ENCODE assay signal across 8 cellular contexts in genomic region chr2:109120686-109121085, GRCh38. TPM values are rescaled to one million over a fixed set of nuclear protein-coding genes. Genes with fewer than 3 reads are reported as not detected.
DNase-seq lines count a peak whose midpoint lies in the region; ATAC-seq, FAIRE-seq and TF ChIP-seq lines count a peak whose summit lies in the region.
"Not testable (repeated sequence)": the region's sequence is repeated elsewhere in the genome, so short reads cannot be mapped to it uniquely, and the experiment has no call there.
"Had no signal": no experiment of that assay in that cellular context is flagged by ENCODE, and none has a peak within 500 bp of the region (broad histone marks: within the 10 kb centered on the region; RNA-seq: fewer than 3 reads in every experiment).

No MANE protein-coding gene starts in this region.

- H3K36me3 Mint-ChIP-seq in activated CD8-positive, alpha-beta T cell treated with anti-CD3 and anti-CD28 coated beads, Interleukin-2, amount 10 ng/mL, durations not matched to agents 7 days and 5 days (ENCODE audit: low read depth); nephron progenitor cell (ENCODE audit: low read depth): not testable (repeated sequence)

- not testable (repeated sequence) for H3K27me3 ChIP-seq in H7 (ENCODE audit: control insufficient read depth, insufficient read depth, low read length); HepG2 (ENCODE audit: control insufficient read depth in 1 of 2, insufficient read depth in 2 of 2, low read length in 2 of 2)

- not testable (repeated sequence) for H3K27ac Mint-ChIP-seq in activated CD8-positive, alpha-beta T cell treated with anti-CD3 and anti-CD28 coated beads, Interleukin-2, amount 10 ng/mL, durations not matched to agents 7 days and 5 days
- H3K27ac Mint-ChIP-seq in nephron progenitor cell = peak overlapping the region; percentile 25

- not testable (repeated sequence) for H3K4me2 ChIP-seq in HepG2 (ENCODE audit: low read depth, low read length)

- not testable (repeated sequence) for TF ChIP-seq POLR2A in HepG2 (IDR thresholded peaks at IDR 0.05; ENCODE audit: insufficient read depth in 1 of 2, low read depth in 2 of 2, low read length in 2 of 2)

- not testable (repeated sequence) for TF ChIP-seq RAD21 in HepG2 (CRISPR knock-in tag; IDR thresholded peaks at IDR 0.05)

- ATAC-seq in activated CD8-positive, alpha-beta T cell treated with anti-CD3 and anti-CD28 coated beads, Interleukin-2, amount 10 ng/mL, durations not matched to agents 7 days and 5 days = not testable (repeated sequence)
- ATAC-seq in HepG2 = peak; percentile 56

- not testable (repeated sequence) for H4K20me1 ChIP-seq in HepG2 (ENCODE audit: insufficient read depth, low read length)

- H3K4me1 Mint-ChIP-seq in activated CD8-positive, alpha-beta T cell treated with anti-CD3 and anti-CD28 coated beads, Interleukin-2, amount 10 ng/mL, durations not matched to agents 7 days and 5 days (ENCODE audit: low read depth) = not testable (repeated sequence)
- peaks cover 29% of the 10 kb centered on the region for H3K4me1 Mint-ChIP-seq in nephron progenitor cell

- CTCF ChIA-PET in activated CD8-positive, alpha-beta T cell treated with anti-CD3 and anti-CD28 coated beads, Interleukin-2, amount 10 ng/mL, durations not matched to agents 7 days and 5 days (lab: Charles Lee); HepG2 (lab: Yijun Ruan, JAX; ENCODE audit: low intra/inter-chr PET ratio, low total read pairs): not testable (repeated sequence)

- not testable (repeated sequence) for H2AFZ ChIP-seq in HepG2 (ENCODE audit: low read length)

- not testable (repeated sequence) for H3K36me3 ChIP-seq in H7 (replicated peaks; ENCODE audit: control insufficient read depth, insufficient read depth, low read length); HepG2 (replicated peaks in 1 of 2; ENCODE audit: control insufficient read depth in 1 of 2, insufficient read depth in 2 of 2, low read length in 2 of 2)

- in situ Hi-C loops in HepG2 (cut with HindIII; ENCODE audit: extremely low pct_ligation_motif_present, low pct_unique_long_range_greater_than_20kb) = not testable (repeated sequence)

- not testable (repeated sequence) for H3K9me3 ChIP-seq in HepG2 (ENCODE audit: low read length)

- BruUV-seq in HepG2 (replicated peaks; lab: Mats Ljungman, UMichigan) = not testable (repeated sequence)

- DNase-seq in H7 (peak; percentile 5), NCI-H510A treated with DMSO at 0.1 percent for 48 hours (lab: John Stamatoyannopoulos, UW) (peak; percentile 15), NCI-H774 (lab: John Stamatoyannopoulos, UW) (peak; percentile 32), cardiac septum (ENCODE audit: low spot score) (peak; percentile 43), HepG2 (ENCODE audit: low spot score) (peak; percentile 15)
- peak; percentile 12 for DNase-seq in activated CD8-positive, alpha-beta T cell treated with anti-CD3 and anti-CD28 coated beads, Interleukin-2, amount 10 ng/mL, durations not matched to agents 7 days and 5 days
- DNase-seq in nephron progenitor cell = not testable (repeated sequence)

- H3K27me3 Mint-ChIP-seq in activated CD8-positive, alpha-beta T cell treated with anti-CD3 and anti-CD28 coated beads, Interleukin-2, amount 10 ng/mL, durations not matched to agents 7 days and 5 days (ENCODE audit: low read depth); nephron progenitor cell (ENCODE audit: low read depth, poor library complexity): not testable (repeated sequence)

- POLR2A ChIA-PET in activated CD8-positive, alpha-beta T cell treated with anti-CD3 and anti-CD28 coated beads, Interleukin-2, amount 10 ng/mL, durations not matched to agents 7 days and 5 days (lab: Charles Lee); HepG2 (lab: Yijun Ruan, JAX): not testable (repeated sequence)

- H3K4me3 ChIP-seq in H7 (ENCODE audit: insufficient read depth, low read depth, low read length); HepG2 (replicated peaks in 1 of 3; ENCODE audit: insufficient read depth in 1 of 3, low read depth in 2 of 3, low read length in 3 of 3): not testable (repeated sequence)

- H3K4me3 Mint-ChIP-seq in activated CD8-positive, alpha-beta T cell treated with anti-CD3 and anti-CD28 coated beads, Interleukin-2, amount 10 ng/mL, durations not matched to agents 7 days and 5 days; nephron progenitor cell: not testable (repeated sequence)

- H3K79me2 ChIP-seq in HepG2 (ENCODE audit: insufficient read depth, low read length) = not testable (repeated sequence)

- intact Hi-C loops in cardiac septum (cut with DNase I); HepG2 (cut with micrococcal nuclease; ENCODE audit: unreplicated experiment): not testable (repeated sequence)

- not testable (repeated sequence) for H3K9ac ChIP-seq in HepG2 (ENCODE audit: insufficient read depth, low read depth, low read length)

- WGBS in HepG2 (ENCODE audit: low lambda C conversion rate) = 38% methylated on average over 10 of the region's 10 CpGs

- H3K27ac ChIP-seq in HepG2 (ENCODE audit: extremely low read length, insufficient read depth, low read length) = not testable (repeated sequence)

- not testable (repeated sequence) for H3K4me1 ChIP-seq in HepG2 (ENCODE audit: insufficient read depth, low read length)

- H3K9me3 Mint-ChIP-seq in activated CD8-positive, alpha-beta T cell treated with anti-CD3 and anti-CD28 coated beads, Interleukin-2, amount 10 ng/mL, durations not matched to agents 7 days and 5 days (ENCODE audit: insufficient read depth) = not testable (repeated sequence)
- H3K9me3 Mint-ChIP-seq in nephron progenitor cell = peaks cover 34% of the 10 kb centered on the region

- FAIRE-seq in HepG2 (lab: Jason Lieb, UNC) = not testable (repeated sequence)

- TF ChIP-seq EP300 in HepG2 (IDR thresholded peaks at IDR 0.05; ENCODE audit: low read depth in 2 of 2, low read length in 2 of 2); HepG2 (CRISPR knock-in tag; IDR thresholded peaks at IDR 0.05; ENCODE audit: borderline replicate concordance): not testable (repeated sequence)

- TF ChIP-seq CTCF in HepG2 (CRISPR knock-in tag; IDR thresholded peaks at IDR 0.05); nephron progenitor cell (IDR thresholded peaks at IDR 0.05): not testable (repeated sequence)

RNA-seq across cellular contexts. Expression of gene SH3RF3, which starts 8.3 kb away (rescaled TPM):
- 0.80 and 1.0 TPM in 2 replicates for total RNA-seq in H7 (2014; rRNA removed; shearing (Covaris generic))
- under 1 TPM in 1 of 2 experiments, not detected in 1; 0.10 TPM for total RNA-seq in activated CD8-positive, alpha-beta T cell treated with anti-CD3 and anti-CD28 coated beads, Interleukin-2, amount 10 ng/mL, durations not matched to agents 7 days and 5 days
- total RNA-seq in cardiac septum = 11.2 TPM
- total RNA-seq in HepG2 (2016; rRNA removed; fragmentation: Illumina TruSeq; extraction: Trizol) = 0.04 TPM in 1 of 2 replicates, not detected in the other
- not detected in 2 replicates for total RNA-seq in HepG2 (2016; cell fraction: cytosol; rRNA removed; fragmentation: Illumina TruSeq; extraction: Trizol; ENCODE audit: low read depth)
- 0.02 TPM in 1 of 2 replicates, not detected in the other for total RNA-seq in HepG2 (2016; cell fraction: insoluble cytoplasmic fraction; rRNA removed; fragmentation: Illumina TruSeq; extraction: Trizol)
- not detected in 2 replicates for total RNA-seq in HepG2 (2016; cell fraction: membrane; rRNA removed; fragmentation: Illumina TruSeq; extraction: Trizol)
- not detected in 2 replicates for total RNA-seq in HepG2 (2016; cell fraction: nucleus; rRNA removed; fragmentation: Illumina TruSeq; extraction: Trizol)
- polyA plus RNA-seq in HepG2 (2011; rRNA removed) = 0.01 TPM in 1 of 2 replicates, not detected in the other
- not detected in 2 replicates for polyA plus RNA-seq in HepG2 (2011; cell fraction: cytosol; rRNA removed)
- polyA plus RNA-seq in HepG2 (2011; cell fraction: nucleus; rRNA removed) = 0.02 TPM in 1 of 2 replicates, not detected in the other
- polyA plus RNA-seq in HepG2 (2012) = 0.03 and 0.05 TPM in 2 replicates
- not detected in 2 replicates for polyA plus RNA-seq in HepG2 (2016; cell fraction: cytosol; fragmentation: Illumina TruSeq; extraction: Trizol; ENCODE audit: low read depth)
- polyA plus RNA-seq in HepG2 (2016; cell fraction: insoluble cytoplasmic fraction; fragmentation: Illumina TruSeq; extraction: Trizol; ENCODE audit: low read depth) = 0.03 TPM in 1 of 2 replicates, not detected in the other
- not detected in 2 replicates for polyA plus RNA-seq in HepG2 (2016; cell fraction: membrane; fragmentation: Illumina TruSeq; extraction: Trizol; ENCODE audit: low read depth)
- polyA plus RNA-seq in HepG2 (2016; cell fraction: nucleus; fragmentation: Illumina TruSeq; extraction: Trizol; ENCODE audit: insufficient read depth, low read depth) = not detected in 2 replicates
- 1.4 TPM in 1 of 2 replicates, not detected in the other for polyA minus RNA-seq in HepG2 (2011; rRNA and poly(A)+ RNA removed; ENCODE audit: low replicate concordance)
- not detected in 2 replicates for polyA minus RNA-seq in HepG2 (2011; cell fraction: cytosol; rRNA and poly(A)+ RNA removed)
- 0.12 and 0.13 TPM in 2 replicates for polyA minus RNA-seq in HepG2 (2011; cell fraction: nucleus; rRNA and poly(A)+ RNA removed)
- total RNA-seq: G401 had no signal
